ENCODE assay signal across 16 cellular contexts in genomic region chr6:20709451-20709850, GRCh38.
"Had no signal": no experiment of that assay in that cellular context is flagged by ENCODE, and none has a peak within 500 bp of the region (broad histone marks: within the 10 kb centered on the region; RNA-seq: fewer than 3 reads in every experiment).

No MANE protein-coding gene starts in this region.

- H3K27me3 ChIP-seq: ascending aorta, breast epithelium, dorsolateral prefrontal cortex, left lung, thyroid gland had no signal

- H3K4me3 ChIP-seq: ascending aorta, breast epithelium, dorsolateral prefrontal cortex, left lung, mucosa of descending colon, thyroid gland had no signal

- H3K4me1 ChIP-seq: ascending aorta, breast epithelium had no signal

- H3K4me3 Mint-ChIP-seq: activated naive CD4-positive, alpha-beta T cell treated with anti-CD3 and anti-CD28 coated beads for 36 hours; endodermal cell; memory B cell; stimulated activated memory B cell treated with anti-CD40 and anti-IgM and Interleukin-4, amounts not matched to agents 10 μg/mL and 1 μg/mL and 100 μg/mL, for 72 hours had no signal

- H3K27me3 Mint-ChIP-seq: activated T-helper 17 cell treated with anti-CD3 and anti-CD28 coated beads, Interleukin-2, amount 50 U/mL, for 72 hours; memory B cell; naive thymus-derived CD4-positive, alpha-beta T cell; stimulated activated memory B cell treated with anti-CD40 and anti-IgM and Interleukin-4, amounts not matched to agents 10 μg/mL and 1 μg/mL and 100 μg/mL, for 72 hours had no signal

- H3K27ac ChIP-seq: ascending aorta, breast epithelium, dorsolateral prefrontal cortex, left lung, thyroid gland had no signal

- DNase-seq: activated CD4-positive, CD25-positive, alpha-beta regulatory T cell treated with anti-CD3 and anti-CD28 coated beads, Interleukin-2, amount 50 U/mL, for 72 hours; activated naive CD4-positive, alpha-beta T cell treated with anti-CD3 and anti-CD28 coated beads for 36 hours; dorsolateral prefrontal cortex; endodermal cell; hippocampal formation; kidney; left lung; mucosa of descending colon; naive thymus-derived CD4-positive, alpha-beta T cell; stimulated activated CD4-positive, alpha-beta T cell treated with anti-CD3 and anti-CD28 coated beads, Interleukin-2, amount 100 ng/mL, for 48 hours; thyroid gland had no signal

- H3K9me3 Mint-ChIP-seq: activated naive CD4-positive, alpha-beta T cell treated with anti-CD3 and anti-CD28 coated beads for 36 hours; activated T-helper 17 cell treated with anti-CD3 and anti-CD28 coated beads, Interleukin-2, amount 50 U/mL, for 72 hours; endodermal cell; memory B cell; naive thymus-derived CD4-positive, alpha-beta T cell; stimulated activated memory B cell treated with anti-CD40 and anti-IgM and Interleukin-4, amounts not matched to agents 10 μg/mL and 1 μg/mL and 100 μg/mL, for 72 hours had no signal

- H3K36me3 ChIP-seq: ascending aorta, breast epithelium, left lung, thyroid gland had no signal

- H3K9me3 ChIP-seq: ascending aorta, breast epithelium, left lung, mucosa of descending colon, thyroid gland had no signal

- H3K27ac Mint-ChIP-seq: activated naive CD4-positive, alpha-beta T cell treated with anti-CD3 and anti-CD28 coated beads for 36 hours; endodermal cell; memory B cell had no signal
